In the genomic region with DNA sequence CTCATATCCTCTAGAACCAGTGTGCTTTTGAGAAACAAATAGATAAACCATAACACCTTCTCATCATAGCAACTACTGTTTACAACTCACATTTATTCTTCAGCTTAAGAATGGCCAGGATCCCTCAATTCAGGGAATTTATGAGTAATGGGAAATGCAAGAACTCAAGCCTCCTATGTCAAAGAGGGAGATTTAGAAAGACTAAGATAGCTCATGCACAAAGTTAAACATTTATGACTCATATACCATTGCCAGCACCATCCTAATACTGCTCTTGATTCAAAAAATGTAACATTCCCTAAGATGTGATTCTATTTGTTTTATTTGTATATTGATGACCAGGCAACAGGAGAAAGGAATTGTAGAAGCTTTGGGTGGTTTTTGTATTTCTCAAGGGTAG, we compare ENCODE assay signal across 17 cellular contexts.
DNase-seq lines count a peak whose midpoint lies in the region; ATAC-seq and TF ChIP-seq lines count a peak whose summit lies in the region.
"Had no signal": no experiment of that assay in that cellular context is flagged by ENCODE, and none has a peak within 500 bp of the region (broad histone marks: within the 10 kb centered on the region; RNA-seq: fewer than 3 reads in every experiment).

No MANE protein-coding gene starts in this region.

- intact Hi-C loops in esophagus squamous epithelium (cut with DNase I) = no loop called here

- no peak overlapping the region for H3K4ac ChIP-seq in mesenchymal stem cell (ENCODE audit: low read depth in 1 of 2, low read length in 2 of 2)

- H3K9ac ChIP-seq in mesenchymal stem cell (ENCODE audit: low read length) = peak overlapping the region; percentile 56

- no peak overlapping the region for H3K14ac ChIP-seq in mesenchymal stem cell (ENCODE audit: low read length in 2 of 2)

- no peak overlapping the region for H3K18ac ChIP-seq in mesenchymal stem cell (ENCODE audit: low read depth in 1 of 2, low read length in 2 of 2)

- no peak overlapping the region for H2AK5ac ChIP-seq in mesenchymal stem cell (ENCODE audit: low read length, severe bottlenecking)

- in situ Hi-C loops in HAP-1 (cut with MboI; ENCODE audit: low sequenced_read_pairs) = no loop called here

- H3K36me3 ChIP-seq in mesenchymal stem cell (ENCODE audit: control insufficient read depth in 1 of 2, insufficient read depth in 2 of 2, low read depth in 1 of 2, low read length in 2 of 2) (no peaks in the 10 kb centered on the region), esophagus squamous epithelium (no peaks in the 10 kb centered on the region), HAP-1 (replicated peaks) (no peaks in the 10 kb centered on the region)
- H3K36me3 ChIP-seq: SJSA1 had no signal

- TF ChIP-seq POLR2A in esophagus squamous epithelium (IDR thresholded peaks at IDR 0.05) = no peak

- H3K27ac ChIP-seq in mesenchymal stem cell (ENCODE audit: low read length, poor library complexity, severe bottlenecking) (no peak overlapping the region), esophagus squamous epithelium (no peak overlapping the region)
- H3K27ac ChIP-seq: RWPE1, SJSA1 had no signal

- H3K9me3 ChIP-seq in mesenchymal stem cell (ENCODE audit: control insufficient read depth, low read length) (peaks cover 12% of the 10 kb centered on the region), esophagus squamous epithelium (peaks cover 0 to 4% (median 0%) of the 10 kb centered on the region in 3 donors), HAP-1 (no peaks in the 10 kb centered on the region)
- H3K9me3 ChIP-seq: SJSA1 had no signal

- H3K79me1 ChIP-seq in mesenchymal stem cell (replicated peaks; ENCODE audit: low read length, poor library complexity, severe bottlenecking) = no peaks in the 10 kb centered on the region

- no peak overlapping the region for H2AFZ ChIP-seq in mesenchymal stem cell (ENCODE audit: low read depth, low read length)

- TF ChIP-seq CTCF in esophagus squamous epithelium (IDR thresholded peaks at IDR 0.05) = no peak

- DNase-seq in GM04503 (ENCODE audit: low read depth) (peak; percentile 54), RPMI7951 (ENCODE audit: low read depth) (peak; percentile 49), dedifferentiated amniotic fluid mesenchymal stem cell (ENCODE audit: extremely low spot score) (peak; percentile 15), mesenchymal stem cell (peak; percentile 13), esophagus squamous epithelium (lab: John Stamatoyannopoulos, UW) (no peak), HAP-1 (ENCODE audit: low spot score in 2 of 2) (no peak)
- DNase-seq: CD4-positive, CD25-positive, alpha-beta regulatory T cell; H9; MV-4-11; NCI-H1417 treated with DMSO at 0.1 percent for 48 hours; NCI-H1930; NCI-H446; NK-92 treated with Interleukin-12 subunit alpha and Interleukin-12 subunit beta, amount 100 ng/mL, for 24 hours had no signal

- peaks cover 0 to 14% of the 10 kb centered on the region in 2 experiments for H3K27me3 ChIP-seq in mesenchymal stem cell (ENCODE audit: control insufficient read depth in 1 of 2, insufficient read depth in 1 of 2, low read length in 2 of 2)
- peaks cover 0 to 15% (median 0%) of the 10 kb centered on the region in 4 donors for H3K27me3 ChIP-seq in esophagus squamous epithelium
- H3K27me3 ChIP-seq in HAP-1 (ENCODE audit: low read depth) = peaks cover 2% of the 10 kb centered on the region; the same call in 1 of the 2 replicates

- no peak overlapping the region for H3K4me2 ChIP-seq in mesenchymal stem cell (ENCODE audit: low read length, poor library complexity, severe bottlenecking)

- no peak overlapping the region for H2BK12ac ChIP-seq in mesenchymal stem cell (ENCODE audit: low read length in 2 of 2)

- no peak overlapping the region for H3K4me3 ChIP-seq in mesenchymal stem cell (ENCODE audit: insufficient read depth in 1 of 2, low read depth in 1 of 2, low read length in 2 of 2)
- H3K4me3 ChIP-seq in esophagus squamous epithelium = no peak overlapping the region
- no peak overlapping the region for H3K4me3 ChIP-seq in HAP-1
- H3K4me3 ChIP-seq: SJSA1 had no signal

- H2BK120ac ChIP-seq in mesenchymal stem cell (ENCODE audit: low read depth, low read length) = no peak overlapping the region

- no peak overlapping the region for H2BK15ac ChIP-seq in mesenchymal stem cell (ENCODE audit: low read depth, poor library complexity, severe bottlenecking)

- no peak for ATAC-seq in HG03442 (IDR thresholded peaks at IDR 0.05; ENCODE audit: unreplicated experiment)
- ATAC-seq in HG02610 (IDR thresholded peaks at IDR 0.05; ENCODE audit: unreplicated experiment) = no peak

- H4K91ac ChIP-seq in mesenchymal stem cell (ENCODE audit: low read length) = no peak overlapping the region

- H2BK5ac ChIP-seq in mesenchymal stem cell (ENCODE audit: low read depth, low read length, poor library complexity, severe bottlenecking) = no peak overlapping the region

- no peak overlapping the region for H3K23ac ChIP-seq in mesenchymal stem cell (ENCODE audit: low read length in 2 of 2)

- H3K4me1 ChIP-seq in mesenchymal stem cell (ENCODE audit: control insufficient read depth, insufficient read depth, low read depth, low read length) = no peaks in the 10 kb centered on the region
- H3K4me1 ChIP-seq in esophagus squamous epithelium = no peaks in the 10 kb centered on the region
- no peaks in the 10 kb centered on the region for H3K4me1 ChIP-seq in HAP-1
- H3K4me1 ChIP-seq: SJSA1 had no signal

- no peak overlapping the region for H4K8ac ChIP-seq in mesenchymal stem cell (ENCODE audit: low read length)

Comparison
In these comparisons a context has a peak if more than half of its experiments do, and no peak if none do; other contexts are left out.
1. DNase-seq: peak in GM04503 (single experiment), RPMI7951 (single experiment), dedifferentiated amniotic fluid mesenchymal stem cell (single experiment) and mesenchymal stem cell (single experiment); none in esophagus squamous epithelium (single experiment) and HAP-1 (0 of 2).